1 cellular context compared by ENCODE assay signal in the genomic region with DNA sequence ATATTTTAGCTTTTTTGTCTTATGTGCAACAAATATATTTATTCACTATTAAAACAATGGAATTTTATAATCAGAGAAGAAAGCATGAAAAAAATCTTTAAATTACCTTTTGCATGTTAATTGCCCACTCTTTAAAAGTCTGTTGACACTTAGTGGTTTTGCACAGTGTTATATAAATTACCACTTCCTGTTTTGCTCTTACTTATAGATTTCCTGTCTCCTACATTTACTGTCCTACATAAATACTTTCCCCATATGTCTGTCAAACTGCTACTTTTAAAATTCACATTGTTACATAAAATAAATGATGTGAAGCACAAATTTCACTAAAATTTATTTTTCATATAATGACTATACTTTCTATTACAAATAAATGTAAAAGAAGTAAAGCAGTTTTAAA.
A peak's percentile ranks its signal among the peaks of the same experiment; 100 is the strongest.
TF ChIP-seq lines count a peak whose summit lies in the region.

No MANE protein-coding gene starts in this region.

TF ChIP-seq in GM12878, 131 proteins besides CTCF, POLR2A, EP300 and RAD21 (continued from another document):
- peak; percentile 82 for TF ChIP-seq PKNOX1 (IDR thresholded peaks at IDR 0.05)
- TF ChIP-seq TARDBP (IDR thresholded peaks at IDR 0.05; ENCODE audit: borderline replicate concordance) = no peak
- 0 out of 2 replicates have a peak, but pooled peaks have one; percentile 33 for TF ChIP-seq MLLT1 (IDR thresholded peaks at IDR 0.05)
- TF ChIP-seq, protein P1, sequence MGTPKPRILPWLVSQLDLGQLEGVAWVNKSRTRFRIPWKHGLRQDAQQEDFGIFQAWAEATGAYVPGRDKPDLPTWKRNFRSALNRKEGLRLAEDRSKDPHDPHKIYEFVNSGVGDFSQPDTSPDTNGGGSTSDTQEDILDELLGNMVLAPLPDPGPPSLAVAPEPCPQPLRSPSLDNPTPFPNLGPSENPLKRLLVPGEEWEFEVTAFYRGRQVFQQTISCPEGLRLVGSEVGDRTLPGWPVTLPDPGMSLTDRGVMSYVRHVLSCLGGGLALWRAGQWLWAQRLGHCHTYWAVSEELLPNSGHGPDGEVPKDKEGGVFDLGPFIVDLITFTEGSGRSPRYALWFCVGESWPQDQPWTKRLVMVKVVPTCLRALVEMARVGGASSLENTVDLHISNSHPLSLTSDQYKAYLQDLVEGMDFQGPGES (IDR thresholded peaks at IDR 0.05) = no peak
- TF ChIP-seq NFIC (IDR thresholded peaks at IDR 0.05; ENCODE audit: low read depth, low read length) = peak; percentile 68
- TF ChIP-seq RUNX3 (IDR thresholded peaks at IDR 0.05; ENCODE audit: low read length) = peak; percentile 85
- TF ChIP-seq SUZ12 (IDR thresholded peaks at IDR 0.05; ENCODE audit: unreplicated experiment) = no peak
- peak; percentile 49; the same call in 1 of the 2 replicates for TF ChIP-seq GABPA (IDR thresholded peaks at IDR 0.05; ENCODE audit: low read depth)
- TF ChIP-seq, protein P2, sequence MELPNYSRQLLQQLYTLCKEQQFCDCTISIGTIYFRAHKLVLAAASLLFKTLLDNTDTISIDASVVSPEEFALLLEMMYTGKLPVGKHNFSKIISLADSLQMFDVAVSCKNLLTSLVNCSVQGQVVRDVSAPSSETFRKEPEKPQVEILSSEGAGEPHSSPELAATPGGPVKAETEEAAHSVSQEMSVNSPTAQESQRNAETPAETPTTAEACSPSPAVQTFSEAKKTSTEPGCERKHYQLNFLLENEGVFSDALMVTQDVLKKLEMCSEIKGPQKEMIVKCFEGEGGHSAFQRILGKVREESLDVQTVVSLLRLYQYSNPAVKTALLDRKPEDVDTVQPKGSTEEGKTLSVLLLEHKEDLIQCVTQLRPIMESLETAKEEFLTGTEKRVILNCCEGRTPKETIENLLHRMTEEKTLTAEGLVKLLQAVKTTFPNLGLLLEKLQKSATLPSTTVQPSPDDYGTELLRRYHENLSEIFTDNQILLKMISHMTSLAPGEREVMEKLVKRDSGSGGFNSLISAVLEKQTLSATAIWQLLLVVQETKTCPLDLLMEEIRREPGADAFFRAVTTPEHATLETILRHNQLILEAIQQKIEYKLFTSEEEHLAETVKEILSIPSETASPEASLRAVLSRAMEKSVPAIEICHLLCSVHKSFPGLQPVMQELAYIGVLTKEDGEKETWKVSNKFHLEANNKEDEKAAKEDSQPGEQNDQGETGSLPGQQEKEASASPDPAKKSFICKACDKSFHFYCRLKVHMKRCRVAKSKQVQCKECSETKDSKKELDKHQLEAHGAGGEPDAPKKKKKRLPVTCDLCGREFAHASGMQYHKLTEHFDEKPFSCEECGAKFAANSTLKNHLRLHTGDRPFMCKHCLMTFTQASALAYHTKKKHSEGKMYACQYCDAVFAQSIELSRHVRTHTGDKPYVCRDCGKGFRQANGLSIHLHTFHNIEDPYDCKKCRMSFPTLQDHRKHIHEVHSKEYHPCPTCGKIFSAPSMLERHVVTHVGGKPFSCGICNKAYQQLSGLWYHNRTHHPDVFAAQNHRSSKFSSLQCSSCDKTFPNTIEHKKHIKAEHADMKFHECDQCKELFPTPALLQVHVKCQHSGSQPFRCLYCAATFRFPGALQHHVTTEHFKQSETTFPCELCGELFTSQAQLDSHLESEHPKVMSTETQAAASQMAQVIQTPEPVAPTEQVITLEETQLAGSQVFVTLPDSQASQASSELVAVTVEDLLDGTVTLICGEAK (IDR thresholded peaks at IDR 0.05; ENCODE audit: borderline replicate concordance) = peak; percentile 63; the same call in 1 of the 2 replicates
- TF ChIP-seq BMI1 (IDR thresholded peaks at IDR 0.05; ENCODE audit: borderline replicate concordance) = no peak
